ENCODE assay signal across 1 cellular context in genomic region chr1:41122851-41123518, GRCh38.
TF ChIP-seq lines count a peak whose summit lies in the region.

No MANE protein-coding gene starts in this region.

TF ChIP-seq in WTC11, 78 proteins besides CTCF, POLR2A, EP300 and RAD21 (continued from another document):
- TF ChIP-seq ATF2 (CRISPR knock-in tag; IDR thresholded peaks at IDR 0.05; ENCODE audit: borderline replicate concordance, low read depth) = no peak
- no peak for TF ChIP-seq TEAD4 (CRISPR knock-in tag; IDR thresholded peaks at IDR 0.05)
